ENCODE assay signal across 1 cellular context in genomic region chr7:92590711-92591310, GRCh38.
TF ChIP-seq lines count a peak whose summit lies in the region.

No MANE protein-coding gene starts in this region.

TF ChIP-seq in IMR-90, 13 proteins besides CTCF, POLR2A, EP300 and RAD21:
- no peak for TF ChIP-seq MAZ (IDR thresholded peaks at IDR 0.05; ENCODE audit: borderline replicate concordance, low read depth, low read length)
- TF ChIP-seq, protein P1, sequence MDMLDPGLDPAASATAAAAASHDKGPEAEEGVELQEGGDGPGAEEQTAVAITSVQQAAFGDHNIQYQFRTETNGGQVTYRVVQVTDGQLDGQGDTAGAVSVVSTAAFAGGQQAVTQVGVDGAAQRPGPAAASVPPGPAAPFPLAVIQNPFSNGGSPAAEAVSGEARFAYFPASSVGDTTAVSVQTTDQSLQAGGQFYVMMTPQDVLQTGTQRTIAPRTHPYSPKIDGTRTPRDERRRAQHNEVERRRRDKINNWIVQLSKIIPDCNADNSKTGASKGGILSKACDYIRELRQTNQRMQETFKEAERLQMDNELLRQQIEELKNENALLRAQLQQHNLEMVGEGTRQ (IDR thresholded peaks at IDR 0.05; ENCODE audit: low read depth, low read length): no peak
